ENCODE assay signal across 27 cellular contexts in genomic region chr3:113712129-113712528, GRCh38. TPM values are rescaled to one million over a fixed set of nuclear protein-coding genes. Genes with fewer than 3 reads are reported as not detected.
DNase-seq lines count a peak whose midpoint lies in the region; ATAC-seq, FAIRE-seq and TF ChIP-seq lines count a peak whose summit lies in the region.
"Had no signal": no experiment of that assay in that cellular context is flagged by ENCODE, and none has a peak within 500 bp of the region (broad histone marks: within the 10 kb centered on the region; RNA-seq: fewer than 3 reads in every experiment).

No MANE protein-coding gene starts in this region.

- H4K20me1 ChIP-seq in Karpas-422 (ENCODE audit: insufficient read depth, low read depth, low read length): no peaks in the 10 kb centered on the region

- no peaks in the 10 kb centered on the region for H3K4me1 ChIP-seq in Karpas-422 (ENCODE audit: low read length)
- H3K4me1 ChIP-seq: right lobe of liver had no signal

- peak; percentile 52 for FAIRE-seq in GM12891 (lab: Jason Lieb, UNC)

- DNase-seq in GM12891 (ENCODE audit: insufficient read length, low spot score) (no peak), HEK293T (ENCODE audit: extremely low spot score) (no peak), foreskin melanocyte (peak; percentile 86), Karpas-422 (no peak), NCI-H187 (lab: John Stamatoyannopoulos, UW) (no peak)
- DNase-seq: activated CD4-positive, CD25-positive, alpha-beta regulatory T cell treated with anti-CD3 and anti-CD28 coated beads, Interleukin-2, amount 50 U/mL, for 72 hours; activated naive CD4-positive, alpha-beta T cell treated with anti-CD3 and anti-CD28 coated beads for 36 hours; activated T-cell treated with anti-CD3 and anti-CD28 coated beads, Interleukin-2, amount 50 U/mL, for 72 hours; amygdala; cortex of kidney; endodermal cell; glutamatergic neuron; NCI-H1105; NCI-H2081 treated with DMSO at 0.1 percent for 48 hours; NCI-H774; posterior cingulate gyrus; right lobe of liver; SIG-M5; stimulated activated CD4-positive, alpha-beta T cell treated with anti-CD3 and anti-CD28 coated beads, Interleukin-12 subunit alpha, Interleukin-12 subunit beta, amount 100 ng/mL, for 4 hours; stimulated activated CD4-positive, alpha-beta T cell treated with anti-CD3 and anti-CD28 coated beads, Interleukin-4, amount 100 ng/mL, for 4 hours; stimulated activated naive CD8-positive, alpha-beta T cell treated with anti-CD3 and anti-CD28 coated beads, Interleukin-15, Interleukin-2, amounts not matched to agents 100 U/mL and 50 U/mL, for 24 hours; T-cell had no signal

- TF ChIP-seq POLR2A in GM12891 (IDR thresholded peaks at IDR 0.05; ENCODE audit: low read depth, low read length): no peak

- no peak overlapping the region for H3K27ac ChIP-seq in Karpas-422 (ENCODE audit: low read length)
- H3K27ac ChIP-seq: cardiac muscle cell, right lobe of liver had no signal

- H3K36me3 Mint-ChIP-seq in activated T-helper 17 cell treated with anti-CD3 and anti-CD28 coated beads, Interleukin-2, amount 50 U/mL, for 72 hours (ENCODE audit: low read depth): peaks cover 18% of the 10 kb centered on the region

- H3K4me3 Mint-ChIP-seq in activated T-helper 17 cell treated with anti-CD3 and anti-CD28 coated beads, Interleukin-2, amount 50 U/mL, for 72 hours: no peak overlapping the region
- H3K4me3 Mint-ChIP-seq: activated naive CD4-positive, alpha-beta T cell treated with anti-CD3 and anti-CD28 coated beads for 36 hours; activated T-cell treated with anti-CD3 and anti-CD28 coated beads, Interleukin-2, amount 50 U/mL, for 72 hours; CD4-positive, CD25-positive, alpha-beta regulatory T cell; endodermal cell; GM23338; T-cell had no signal

- peaks cover 3% of the 10 kb centered on the region for H3K27me3 Mint-ChIP-seq in activated T-helper 17 cell treated with anti-CD3 and anti-CD28 coated beads, Interleukin-2, amount 50 U/mL, for 72 hours

- POLR2A ChIA-PET in HEK293T (lab: Yijun Ruan, JAX): no interaction called here

- no peaks in the 10 kb centered on the region for H3K9me3 Mint-ChIP-seq in activated T-helper 17 cell treated with anti-CD3 and anti-CD28 coated beads, Interleukin-2, amount 50 U/mL, for 72 hours
- H3K9me3 Mint-ChIP-seq: activated naive CD4-positive, alpha-beta T cell treated with anti-CD3 and anti-CD28 coated beads for 36 hours; activated T-cell treated with anti-CD3 and anti-CD28 coated beads, Interleukin-2, amount 50 U/mL, for 72 hours; endodermal cell; GM23338; T-cell had no signal

- peak; percentile 46 for ATAC-seq in activated T-helper 17 cell treated with anti-CD3 and anti-CD28 coated beads, Interleukin-2, amount 50 U/mL, for 72 hours (replicated peaks)
- ATAC-seq in HG03280 (IDR thresholded peaks at IDR 0.05; ENCODE audit: unreplicated experiment): no peak
- ATAC-seq: GM23338; right lobe of liver; stimulated activated naive CD8-positive, alpha-beta T cell treated with anti-CD3 and anti-CD28 coated beads, Interleukin-15, Interleukin-2, amounts not matched to agents 100 U/mL and 50 U/mL, for 24 hours; T-cell had no signal

- no peak overlapping the region for H3K4me2 ChIP-seq in Karpas-422 (ENCODE audit: low read depth, low read length, poor library complexity, severe bottlenecking)
- H3K4me2 ChIP-seq: GM23338 had no signal

- no peaks in the 10 kb centered on the region for H3K9me3 ChIP-seq in Karpas-422 (ENCODE audit: low read length)
- H3K9me3 ChIP-seq: right lobe of liver had no signal

- H3K4me3 ChIP-seq in Karpas-422 (ENCODE audit: low read length): no peak overlapping the region
- H3K4me3 ChIP-seq: cardiac muscle cell, GM23338, right lobe of liver had no signal

- peak overlapping the region; percentile 25 for H3K27ac Mint-ChIP-seq in activated T-helper 17 cell treated with anti-CD3 and anti-CD28 coated beads, Interleukin-2, amount 50 U/mL, for 72 hours
- H3K27ac Mint-ChIP-seq: activated naive CD4-positive, alpha-beta T cell treated with anti-CD3 and anti-CD28 coated beads for 36 hours; CD4-positive, CD25-positive, alpha-beta regulatory T cell; endodermal cell; GM23338; T-cell had no signal

- H2AFZ ChIP-seq in Karpas-422 (ENCODE audit: low read length): no peak overlapping the region
- H2AFZ ChIP-seq: GM23338 had no signal

- H3K9ac ChIP-seq in Karpas-422 (ENCODE audit: low read length): no peak overlapping the region

- no peaks in the 10 kb centered on the region for H3K4me1 Mint-ChIP-seq in activated T-helper 17 cell treated with anti-CD3 and anti-CD28 coated beads, Interleukin-2, amount 50 U/mL, for 72 hours
- H3K4me1 Mint-ChIP-seq: endodermal cell, GM23338 had no signal

- CTCF ChIA-PET in HEK293T (lab: Yijun Ruan, JAX): interaction anchor here (0.6 kb wide), 2 partner anchors 14 to 17 kb away, joined by 3 to 4 read pairs; no protein-coding TSS in a partner anchor

- peaks cover 7% of the 10 kb centered on the region; the same call in 1 of the 2 replicates for H3K36me3 ChIP-seq in Karpas-422 (ENCODE audit: insufficient read depth, low read length)
- H3K36me3 ChIP-seq: cardiac muscle cell, right lobe of liver had no signal

- H3K79me2 ChIP-seq in Karpas-422 (ENCODE audit: low read length): no peaks in the 10 kb centered on the region

- H3K9me2 ChIP-seq in Karpas-422 (replicated peaks; ENCODE audit: insufficient read depth, low read length): no peaks in the 10 kb centered on the region

- no peaks in the 10 kb centered on the region for H3K27me3 ChIP-seq in Karpas-422 (ENCODE audit: low read length)
- H3K27me3 ChIP-seq: cardiac muscle cell, right lobe of liver had no signal

TF ChIP-seq in GM12891, 5 proteins besides CTCF, POLR2A, EP300 and RAD21:
- TF ChIP-seq POLR2AphosphoS5 (IDR thresholded peaks at IDR 0.05; ENCODE audit: low read depth, low read length): no peak
- no peak for TF ChIP-seq POU2F2 (IDR thresholded peaks at IDR 0.05; ENCODE audit: low read depth, low read length)
- no peak for TF ChIP-seq TAF1 (IDR thresholded peaks at IDR 0.05; ENCODE audit: low read depth, low read length)
- TF ChIP-seq SPI1 (IDR thresholded peaks at IDR 0.05; ENCODE audit: low read depth, low read length): no peak
- no peak for TF ChIP-seq PAX5 (IDR thresholded peaks at IDR 0.05; ENCODE audit: insufficient read depth, low read length, severe bottlenecking)

TF ChIP-seq in HEK293T, 16 proteins besides CTCF, POLR2A, EP300 and RAD21:
- no peak for TF ChIP-seq SP1 (IDR thresholded peaks at IDR 0.05)
- TF ChIP-seq ELF4 (IDR thresholded peaks at IDR 0.05): 0 out of 2 replicates have a peak, but pooled peaks have one; percentile 8

RNA-seq across cellular contexts. Expression of gene USF3, which starts 15.7 kb away (rescaled TPM):
- 1.7 TPM for polyA plus RNA-seq in GM12891 (2012; ENCODE audit: low read depth, missing spikeins)
- 10 to 100 TPM; 14.6 to 19.9 TPM for total RNA-seq in activated T-helper 17 cell treated with anti-CD3 and anti-CD28 coated beads, Interleukin-2, amount 50 U/mL, for 72 hours
- 11.9 and 32.2 TPM in 2 replicates for total RNA-seq in Karpas-422 (2014; rRNA removed; shearing (Covaris generic); ENCODE audit: low replicate concordance)

RNA-seq across cellular contexts. Expression of gene NAA50, which starts 33.9 kb away (rescaled TPM):
- 44.4 TPM for polyA plus RNA-seq in GM12891 (2012; ENCODE audit: low read depth, missing spikeins)
- 100 to 1,000 TPM in 1 of 2 donors, 10 to 100 TPM in 1; 62.1 to 152 TPM for total RNA-seq in activated T-helper 17 cell treated with anti-CD3 and anti-CD28 coated beads, Interleukin-2, amount 50 U/mL, for 72 hours
- 181 and 206 TPM in 2 replicates for total RNA-seq in Karpas-422 (2014; rRNA removed; shearing (Covaris generic); ENCODE audit: low replicate concordance)

RNA-seq across cellular contexts. Expression of gene ATP6V1A, which starts 34.7 kb away (rescaled TPM):
- 12.3 TPM for polyA plus RNA-seq in GM12891 (2012; ENCODE audit: low read depth, missing spikeins)
- 10 to 100 TPM; 27.0 to 39.6 TPM for total RNA-seq in activated T-helper 17 cell treated with anti-CD3 and anti-CD28 coated beads, Interleukin-2, amount 50 U/mL, for 72 hours
- 25.0 and 39.7 TPM in 2 replicates for total RNA-seq in Karpas-422 (2014; rRNA removed; shearing (Covaris generic); ENCODE audit: low replicate concordance)
